In the genomic region with DNA sequence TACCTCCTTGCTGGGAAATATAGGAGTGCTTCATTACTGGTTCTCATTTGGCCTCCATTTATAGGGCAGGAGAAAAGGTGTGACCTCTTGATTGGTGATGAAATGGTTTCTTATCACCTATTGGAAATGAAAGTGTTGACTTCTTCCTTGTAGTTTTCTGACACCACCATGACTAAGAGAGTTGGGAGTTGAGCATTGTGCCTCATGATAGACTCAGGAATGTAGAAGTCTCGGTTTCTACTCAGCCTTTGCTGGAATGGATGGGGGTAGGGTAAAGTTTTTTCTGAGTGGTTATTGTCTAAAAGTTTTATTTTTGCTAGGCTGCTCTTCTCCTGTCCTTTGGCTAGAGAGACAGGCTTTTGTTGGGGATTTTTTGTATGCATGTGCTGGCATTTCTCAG, we compare ENCODE assay signal across 1 cellular context.
TF ChIP-seq lines count a peak whose summit lies in the region.

No MANE protein-coding gene starts in this region.

TF ChIP-seq in K562, 482 proteins besides CTCF, POLR2A, EP300 and RAD21 (continued from another document and continues in another):
- TF ChIP-seq, protein P1, sequence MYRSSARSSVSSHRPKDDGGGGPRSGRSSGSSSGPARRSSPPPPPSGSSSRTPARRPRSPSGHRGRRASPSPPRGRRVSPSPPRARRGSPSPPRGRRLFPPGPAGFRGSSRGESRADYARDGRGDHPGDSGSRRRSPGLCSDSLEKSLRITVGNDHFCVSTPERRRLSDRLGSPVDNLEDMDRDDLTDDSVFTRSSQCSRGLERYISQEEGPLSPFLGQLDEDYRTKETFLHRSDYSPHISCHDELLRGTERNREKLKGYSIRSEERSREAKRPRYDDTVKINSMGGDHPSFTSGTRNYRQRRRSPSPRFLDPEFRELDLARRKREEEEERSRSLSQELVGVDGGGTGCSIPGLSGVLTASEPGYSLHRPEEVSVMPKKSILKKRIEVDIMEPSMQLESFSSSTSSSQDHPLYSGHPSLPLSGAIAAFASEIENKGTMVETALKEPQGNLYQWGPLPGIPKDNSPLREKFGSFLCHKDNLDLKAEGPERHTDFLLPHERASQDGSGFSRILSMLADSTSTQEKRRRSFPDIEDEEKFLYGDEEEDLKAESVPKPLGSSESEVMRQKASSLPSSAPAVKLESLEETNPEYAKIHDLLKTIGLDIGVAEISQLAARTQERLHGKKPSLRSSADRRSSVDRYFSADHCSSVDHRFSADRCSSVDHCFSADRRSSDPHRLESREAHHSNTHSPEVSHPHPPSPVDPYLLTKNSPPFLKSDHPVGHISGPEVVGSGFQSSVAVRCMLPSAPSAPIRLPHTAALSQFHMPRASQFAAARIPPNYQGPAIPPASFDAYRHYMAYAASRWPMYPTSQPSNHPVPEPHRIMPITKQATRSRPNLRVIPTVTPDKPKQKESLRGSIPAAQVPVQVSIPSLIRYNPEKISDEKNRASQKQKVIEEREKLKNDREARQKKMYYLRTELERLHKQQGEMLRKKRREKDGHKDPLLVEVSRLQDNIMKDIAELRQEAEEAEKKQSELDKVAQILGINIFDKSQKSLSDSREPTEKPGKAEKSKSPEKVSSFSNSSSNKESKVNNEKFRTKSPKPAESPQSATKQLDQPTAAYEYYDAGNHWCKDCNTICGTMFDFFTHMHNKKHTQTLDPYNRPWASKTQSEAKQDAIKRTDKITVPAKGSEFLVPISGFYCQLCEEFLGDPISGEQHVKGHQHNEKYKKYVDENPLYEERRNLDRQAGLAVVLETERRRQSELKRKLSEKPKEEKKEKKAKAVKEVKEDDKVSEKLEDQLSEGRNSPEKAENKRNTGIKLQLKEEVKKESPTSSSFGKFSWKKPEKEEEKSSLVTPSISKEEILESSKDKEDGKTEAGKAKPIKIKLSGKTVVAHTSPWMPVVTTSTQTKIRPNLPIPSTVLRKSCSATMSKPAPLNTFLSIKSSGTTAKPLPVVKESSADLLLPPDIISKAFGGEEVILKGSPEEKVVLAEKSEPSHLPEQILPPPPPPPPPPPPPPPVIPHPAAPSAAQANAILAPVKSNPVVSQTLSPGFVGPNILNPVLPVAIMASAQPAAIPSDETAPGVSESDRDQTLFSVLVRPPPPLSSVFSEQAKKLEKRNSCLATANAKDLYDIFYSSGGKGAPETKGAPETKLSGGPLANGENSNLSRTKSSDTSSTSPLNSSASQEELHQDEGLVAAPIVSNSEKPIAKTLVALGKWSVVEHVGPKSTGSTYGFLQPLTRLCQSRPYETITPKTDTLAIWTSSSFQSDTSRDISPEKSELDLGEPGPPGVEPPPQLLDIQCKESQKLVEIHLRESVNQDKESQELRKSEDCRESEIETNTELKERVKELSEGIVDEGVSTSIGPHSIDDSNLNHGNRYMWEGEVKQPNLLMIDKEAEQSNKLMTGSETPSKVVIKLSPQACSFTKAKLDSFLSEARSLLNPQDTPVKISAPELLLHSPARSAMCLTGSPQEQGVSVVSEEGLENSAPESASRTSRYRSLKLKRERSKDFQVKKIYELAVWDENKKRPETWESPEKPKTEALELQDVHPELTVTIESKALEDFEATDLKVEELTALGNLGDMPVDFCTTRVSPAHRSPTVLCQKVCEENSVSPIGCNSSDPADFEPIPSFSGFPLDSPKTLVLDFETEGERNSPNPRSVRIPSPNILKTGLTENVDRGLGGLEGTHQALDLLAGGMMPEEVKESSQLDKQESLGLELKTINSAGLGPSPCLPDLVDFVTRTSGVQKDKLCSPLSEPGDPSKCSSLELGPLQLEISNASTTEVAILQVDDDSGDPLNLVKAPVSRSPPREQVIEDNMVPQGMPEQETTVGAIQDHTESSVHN (IDR thresholded peaks at IDR 0.05; ENCODE audit: borderline replicate concordance in 1 of 2, low read depth in 1 of 2) = no peak
- no peak for TF ChIP-seq BMI1 (IDR thresholded peaks at IDR 0.05; ENCODE audit: low read length)
- TF ChIP-seq PTRF (tag; IDR thresholded peaks at IDR 0.05) = no peak
- no peak for TF ChIP-seq DLX4 (CRISPR knock-in tag; IDR thresholded peaks at IDR 0.05)
- TF ChIP-seq TCF3 (CRISPR knock-in tag; IDR thresholded peaks at IDR 0.05) = peak; percentile 50; the same call in 1 of the 2 replicates
- TF ChIP-seq CHD4 (IDR thresholded peaks at IDR 0.05; ENCODE audit: insufficient read depth, insufficient replicate concordance, low read depth, low read length, poor library complexity, severe bottlenecking) = no peak
- no peak for TF ChIP-seq HLTF (IDR thresholded peaks at IDR 0.05)
- TF ChIP-seq, protein P2, sequence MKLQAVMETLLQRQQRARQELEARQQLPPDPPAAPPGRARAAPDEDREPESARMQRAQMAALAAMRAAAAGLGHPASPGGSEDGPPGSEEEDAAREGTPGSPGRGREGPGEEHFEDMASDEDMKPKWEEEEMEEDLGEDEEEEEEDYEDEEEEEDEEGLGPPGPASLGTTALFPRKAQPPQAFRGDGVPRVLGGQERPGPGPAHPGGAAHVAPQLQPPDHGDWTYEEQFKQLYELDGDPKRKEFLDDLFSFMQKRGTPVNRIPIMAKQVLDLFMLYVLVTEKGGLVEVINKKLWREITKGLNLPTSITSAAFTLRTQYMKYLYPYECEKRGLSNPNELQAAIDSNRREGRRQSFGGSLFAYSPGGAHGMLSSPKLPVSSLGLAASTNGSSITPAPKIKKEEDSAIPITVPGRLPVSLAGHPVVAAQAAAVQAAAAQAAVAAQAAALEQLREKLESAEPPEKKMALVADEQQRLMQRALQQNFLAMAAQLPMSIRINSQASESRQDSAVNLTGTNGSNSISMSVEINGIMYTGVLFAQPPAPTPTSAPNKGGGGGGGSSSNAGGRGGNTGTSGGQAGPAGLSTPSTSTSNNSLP (IDR thresholded peaks at IDR 0.05; ENCODE audit: borderline replicate concordance, low read depth, low read length) = no peak
- no peak for TF ChIP-seq RBM17 (IDR thresholded peaks at IDR 0.05; ENCODE audit: borderline replicate concordance, low read depth, low read length)
- no peak for TF ChIP-seq GTF2A2 (tag; IDR thresholded peaks at IDR 0.05)
- TF ChIP-seq ZNF12 (CRISPR knock-in tag; IDR thresholded peaks at IDR 0.05) = no peak
- TF ChIP-seq HNRNPLL (IDR thresholded peaks at IDR 0.05; ENCODE audit: low read depth, low read length, poor library complexity, severe bottlenecking) = no peak
- TF ChIP-seq PCBP1 (IDR thresholded peaks at IDR 0.05; ENCODE audit: low read depth, low read length, poor library complexity, severe bottlenecking) = no peak
- no peak for TF ChIP-seq ZNF121 (CRISPR knock-in tag; conservative IDR thresholded peaks at IDR 0.05)
- TF ChIP-seq, protein P3, sequence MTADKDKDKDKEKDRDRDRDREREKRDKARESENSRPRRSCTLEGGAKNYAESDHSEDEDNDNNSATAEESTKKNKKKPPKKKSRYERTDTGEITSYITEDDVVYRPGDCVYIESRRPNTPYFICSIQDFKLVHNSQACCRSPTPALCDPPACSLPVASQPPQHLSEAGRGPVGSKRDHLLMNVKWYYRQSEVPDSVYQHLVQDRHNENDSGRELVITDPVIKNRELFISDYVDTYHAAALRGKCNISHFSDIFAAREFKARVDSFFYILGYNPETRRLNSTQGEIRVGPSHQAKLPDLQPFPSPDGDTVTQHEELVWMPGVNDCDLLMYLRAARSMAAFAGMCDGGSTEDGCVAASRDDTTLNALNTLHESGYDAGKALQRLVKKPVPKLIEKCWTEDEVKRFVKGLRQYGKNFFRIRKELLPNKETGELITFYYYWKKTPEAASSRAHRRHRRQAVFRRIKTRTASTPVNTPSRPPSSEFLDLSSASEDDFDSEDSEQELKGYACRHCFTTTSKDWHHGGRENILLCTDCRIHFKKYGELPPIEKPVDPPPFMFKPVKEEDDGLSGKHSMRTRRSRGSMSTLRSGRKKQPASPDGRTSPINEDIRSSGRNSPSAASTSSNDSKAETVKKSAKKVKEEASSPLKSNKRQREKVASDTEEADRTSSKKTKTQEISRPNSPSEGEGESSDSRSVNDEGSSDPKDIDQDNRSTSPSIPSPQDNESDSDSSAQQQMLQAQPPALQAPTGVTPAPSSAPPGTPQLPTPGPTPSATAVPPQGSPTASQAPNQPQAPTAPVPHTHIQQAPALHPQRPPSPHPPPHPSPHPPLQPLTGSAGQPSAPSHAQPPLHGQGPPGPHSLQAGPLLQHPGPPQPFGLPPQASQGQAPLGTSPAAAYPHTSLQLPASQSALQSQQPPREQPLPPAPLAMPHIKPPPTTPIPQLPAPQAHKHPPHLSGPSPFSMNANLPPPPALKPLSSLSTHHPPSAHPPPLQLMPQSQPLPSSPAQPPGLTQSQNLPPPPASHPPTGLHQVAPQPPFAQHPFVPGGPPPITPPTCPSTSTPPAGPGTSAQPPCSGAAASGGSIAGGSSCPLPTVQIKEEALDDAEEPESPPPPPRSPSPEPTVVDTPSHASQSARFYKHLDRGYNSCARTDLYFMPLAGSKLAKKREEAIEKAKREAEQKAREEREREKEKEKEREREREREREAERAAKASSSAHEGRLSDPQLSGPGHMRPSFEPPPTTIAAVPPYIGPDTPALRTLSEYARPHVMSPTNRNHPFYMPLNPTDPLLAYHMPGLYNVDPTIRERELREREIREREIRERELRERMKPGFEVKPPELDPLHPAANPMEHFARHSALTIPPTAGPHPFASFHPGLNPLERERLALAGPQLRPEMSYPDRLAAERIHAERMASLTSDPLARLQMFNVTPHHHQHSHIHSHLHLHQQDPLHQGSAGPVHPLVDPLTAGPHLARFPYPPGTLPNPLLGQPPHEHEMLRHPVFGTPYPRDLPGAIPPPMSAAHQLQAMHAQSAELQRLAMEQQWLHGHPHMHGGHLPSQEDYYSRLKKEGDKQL (CRISPR knock-in tag; IDR thresholded peaks at IDR 0.05; ENCODE audit: borderline replicate concordance) = no peak
- TF ChIP-seq PHTF2 (CRISPR knock-in tag; IDR thresholded peaks at IDR 0.05) = no peak
- no peak for TF ChIP-seq CTCFL (IDR thresholded peaks at IDR 0.05; ENCODE audit: borderline replicate concordance, insufficient read depth, low read depth, low read length, poor library complexity, severe bottlenecking)
- TF ChIP-seq KDM5B (IDR thresholded peaks at IDR 0.05; ENCODE audit: insufficient replicate concordance, low read depth, low read length) = no peak
- TF ChIP-seq, protein P4, sequence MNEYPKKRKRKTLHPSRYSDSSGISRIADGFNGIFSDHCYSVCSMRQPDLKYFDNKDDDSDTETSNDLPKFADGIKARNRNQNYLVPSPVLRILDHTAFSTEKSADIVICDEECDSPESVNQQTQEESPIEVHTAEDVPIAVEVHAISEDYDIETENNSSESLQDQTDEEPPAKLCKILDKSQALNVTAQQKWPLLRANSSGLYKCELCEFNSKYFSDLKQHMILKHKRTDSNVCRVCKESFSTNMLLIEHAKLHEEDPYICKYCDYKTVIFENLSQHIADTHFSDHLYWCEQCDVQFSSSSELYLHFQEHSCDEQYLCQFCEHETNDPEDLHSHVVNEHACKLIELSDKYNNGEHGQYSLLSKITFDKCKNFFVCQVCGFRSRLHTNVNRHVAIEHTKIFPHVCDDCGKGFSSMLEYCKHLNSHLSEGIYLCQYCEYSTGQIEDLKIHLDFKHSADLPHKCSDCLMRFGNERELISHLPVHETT (CRISPR knock-in tag; conservative IDR thresholded peaks at IDR 0.05 in 1 of 2, IDR thresholded peaks at IDR 0.05 in 1 of 2) = no peak
- TF ChIP-seq ARID1B (IDR thresholded peaks at IDR 0.05) = peak; percentile 53
- TF ChIP-seq POLR3A (IDR thresholded peaks at IDR 0.05; ENCODE audit: borderline replicate concordance, extremely low read depth, insufficient read depth, insufficient read length) = no peak
- no peak for TF ChIP-seq SMAD2 (IDR thresholded peaks at IDR 0.05; ENCODE audit: low read depth, low read length)
- no peak for TF ChIP-seq ZNF507 (tag; conservative IDR thresholded peaks at IDR 0.05)
- TF ChIP-seq MEF2D (tag; conservative IDR thresholded peaks at IDR 0.05; ENCODE audit: low read depth) = no peak
- TF ChIP-seq SIN3B (IDR thresholded peaks at IDR 0.05; ENCODE audit: low read depth) = no peak
- TF ChIP-seq ZNF347 (CRISPR knock-in tag; IDR thresholded peaks at IDR 0.05; ENCODE audit: low read depth) = no peak
- TF ChIP-seq ZFP36 (IDR thresholded peaks at IDR 0.05; ENCODE audit: low read depth, low read length, partially characterized antibody) = no peak
- TF ChIP-seq ELF1 (tag; IDR thresholded peaks at IDR 0.05) = no peak
- TF ChIP-seq KLF13 (tag; IDR thresholded peaks at IDR 0.05; ENCODE audit: borderline replicate concordance, low read depth) = no peak
- peak; percentile 39; the same call in 1 of the 2 replicates for TF ChIP-seq CBFA2T2 (conservative IDR thresholded peaks at IDR 0.05)
- peak; percentile 37 for TF ChIP-seq FOSL1 (tag; conservative IDR thresholded peaks at IDR 0.05)
- no peak for TF ChIP-seq ZBTB43 (CRISPR knock-in tag; IDR thresholded peaks at IDR 0.05)
